In the genomic region with DNA sequence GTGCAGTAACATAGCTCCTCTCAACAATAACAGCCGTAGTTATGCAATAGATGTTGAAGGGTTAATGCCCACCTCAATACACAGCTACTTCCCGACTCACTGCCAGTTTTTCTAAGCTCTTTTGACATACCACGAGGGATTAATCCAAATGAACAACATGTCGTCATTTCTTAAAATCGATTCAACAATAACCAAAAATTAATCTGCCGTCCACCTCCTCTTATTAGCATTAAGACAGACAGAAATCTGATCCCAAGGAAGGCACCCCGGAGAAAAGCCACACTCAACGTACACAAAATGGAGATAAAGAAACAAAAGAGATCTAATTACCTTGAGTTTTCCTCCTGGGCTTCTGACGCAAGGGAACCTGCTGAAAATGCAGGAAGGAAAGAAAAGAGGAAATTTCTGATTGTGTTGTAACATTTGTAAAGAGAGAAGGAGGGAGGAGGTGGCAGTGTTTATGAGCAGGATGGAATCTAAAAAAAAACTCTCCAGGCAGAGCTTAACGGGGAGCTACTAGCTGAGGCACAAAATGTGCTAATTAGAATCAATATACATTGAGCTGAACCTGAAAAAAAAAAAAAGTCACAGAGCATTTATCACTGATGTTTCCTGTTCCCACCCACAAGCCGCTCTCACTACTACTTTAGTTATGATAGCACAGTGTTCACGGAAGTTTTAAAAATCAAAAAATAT, we compare ENCODE assay signal across 8 cellular contexts.
DNase-seq lines count a peak whose midpoint lies in the region; ATAC-seq and TF ChIP-seq lines count a peak whose summit lies in the region.

No MANE protein-coding gene starts in this region.

- no peak overlapping the region for H3K9ac ChIP-seq in IMR-90 (ENCODE audit: low read depth, low read length)

- no peak overlapping the region for H2BK20ac ChIP-seq in IMR-90 (ENCODE audit: low read depth, low read length)

- no peaks in the 10 kb centered on the region for H3K79me1 ChIP-seq in IMR-90 (ENCODE audit: low read depth in 1 of 2, low read length in 2 of 2)

- H3K9me3 ChIP-seq in IMR-90 (ENCODE audit: control insufficient read depth, insufficient read depth, low read length) (no peaks in the 10 kb centered on the region), OCI-LY7 (ENCODE audit: low read length) (no peaks in the 10 kb centered on the region)

- no peak overlapping the region for H3K56ac ChIP-seq in IMR-90 (ENCODE audit: extremely low read depth, insufficient read depth, low read length)

- H2AFZ ChIP-seq in IMR-90 (replicated peaks; ENCODE audit: low read length, poor library complexity) = no peak overlapping the region
- H2AFZ ChIP-seq in OCI-LY7 (ENCODE audit: low read length) = no peak overlapping the region

- no peaks in the 10 kb centered on the region for H3K9me2 ChIP-seq in OCI-LY7 (ENCODE audit: insufficient read depth, low read length)

- H3K27ac ChIP-seq in IMR-90 (ENCODE audit: insufficient read depth, low read length) (no peak overlapping the region), OCI-LY7 (ENCODE audit: low read depth, low read length, poor library complexity, severe bottlenecking) (no peak overlapping the region)

- no peak overlapping the region for H2AK9ac ChIP-seq in IMR-90 (replicated peaks; ENCODE audit: low read depth, low read length, poor library complexity)

- no peaks in the 10 kb centered on the region for H3K9me3 Mint-ChIP-seq in activated naive CD8-positive, alpha-beta T cell (ENCODE audit: low read depth)
- H3K9me3 Mint-ChIP-seq in naive thymus-derived CD8-positive, alpha-beta T cell = peaks cover 0 to 12% (median 0%) of the 10 kb centered on the region in 9 donors

- H4K20me1 ChIP-seq in IMR-90 (ENCODE audit: insufficient read depth, low read length) (no peaks in the 10 kb centered on the region), OCI-LY7 (ENCODE audit: insufficient read depth, low read length) (no peaks in the 10 kb centered on the region)

- H3K79me2 ChIP-seq in OCI-LY7 (ENCODE audit: insufficient read depth, low read depth, low read length) = no peaks in the 10 kb centered on the region

- TF ChIP-seq CTCF in IMR-90 (conservative IDR thresholded peaks at IDR 0.05; ENCODE audit: low read depth, low read length) = no peak
- no peak for TF ChIP-seq CTCF in OCI-LY7 (conservative IDR thresholded peaks at IDR 0.05; ENCODE audit: low read length)

- H3K4ac ChIP-seq in IMR-90 (ENCODE audit: low read depth, low read length) = no peak overlapping the region

- H3K4me3 ChIP-seq in IMR-90 (ENCODE audit: insufficient read depth, low read depth, low read length) (no peak overlapping the region), OCI-LY7 (ENCODE audit: low read depth, low read length, poor library complexity, severe bottlenecking) (no peak overlapping the region)

- in situ Hi-C loops in IMR-90 (cut with MboI; ENCODE audit: low sequenced_read_pairs) = no loop called here

- intact Hi-C loops in IMR-90 (cut with micrococcal nuclease) (no loop called here), OCI-LY7 (cut with micrococcal nuclease; ENCODE audit: unreplicated experiment) (no loop called here), Right ventricle myocardium inferior (cut with DNase I) (no loop called here)

- dilution Hi-C loops in IMR-90 (cut with HindIII; ENCODE audit: low sequenced_read_pairs, unreplicated experiment) = no loop called here

- no peak overlapping the region for H2AK5ac ChIP-seq in IMR-90 (ENCODE audit: low read depth, low read length)

- no peak overlapping the region for H4K8ac ChIP-seq in IMR-90 (ENCODE audit: low read depth in 2 of 2, low read length in 2 of 2)

- H3K23ac ChIP-seq in IMR-90 (ENCODE audit: low read depth, low read length) = no peak overlapping the region

- H3K4me1 ChIP-seq in IMR-90 (ENCODE audit: control insufficient read depth, insufficient read depth, low read length) (no peaks in the 10 kb centered on the region), OCI-LY7 (ENCODE audit: insufficient read depth, low read length, poor library complexity, severe bottlenecking) (peaks cover 6% of the 10 kb centered on the region)

- no peak for DNase-seq in IMR-90
- DNase-seq in naive thymus-derived CD8-positive, alpha-beta T cell = peak in 5 of 10 donors; percentile 15 to 63 (median 54)
- DNase-seq in A172 (ENCODE audit: low spot score) = no peak
- no peak for DNase-seq in OCI-LY7 (ENCODE audit: low spot score)
- DNase-seq in Right ventricle myocardium inferior (ENCODE audit: missing footprints) = no peak

- TF ChIP-seq POLR2A in IMR-90 (IDR thresholded peaks at IDR 0.05; ENCODE audit: low read depth, low read length) = no peak

- no peak for TF ChIP-seq RAD21 in IMR-90 (IDR thresholded peaks at IDR 0.05; ENCODE audit: low read length)

- no peaks in the 10 kb centered on the region; the same call in 1 of the 2 replicates for H3K27me3 ChIP-seq in IMR-90 (ENCODE audit: control insufficient read depth, insufficient read depth, low read length)

- H3K4me3 Mint-ChIP-seq in activated naive CD8-positive, alpha-beta T cell = peak overlapping the region; percentile 97
- H3K4me3 Mint-ChIP-seq in naive thymus-derived CD8-positive, alpha-beta T cell = peak overlapping the region; percentile 91 to 99 (median 96)

- no TSS peak for BruUV-seq in IMR-90 (replicated peaks; lab: Mats Ljungman, UMichigan)
- no TSS peak for BruUV-seq in OCI-LY7 (replicated peaks; lab: Mats Ljungman, UMichigan)

- H3K4me1 Mint-ChIP-seq in activated naive CD8-positive, alpha-beta T cell (ENCODE audit: low read depth) = peaks cover 93% of the 10 kb centered on the region
- H3K4me1 Mint-ChIP-seq in naive thymus-derived CD8-positive, alpha-beta T cell = peaks cover 41 to 87% (median 77%) of the 10 kb centered on the region in 4 donors

- no peak overlapping the region for H4K91ac ChIP-seq in IMR-90 (ENCODE audit: insufficient read depth, low read depth, low read length)

- no peak overlapping the region for H3K14ac ChIP-seq in IMR-90 (replicated peaks; ENCODE audit: low read depth, low read length)

- H3K27me3 Mint-ChIP-seq in activated naive CD8-positive, alpha-beta T cell = no peaks in the 10 kb centered on the region
- no peaks in the 10 kb centered on the region for H3K27me3 Mint-ChIP-seq in naive thymus-derived CD8-positive, alpha-beta T cell

- H3K36me3 ChIP-seq in IMR-90 (ENCODE audit: control insufficient read depth, insufficient read depth, low read length) (no peaks in the 10 kb centered on the region), OCI-LY7 (ENCODE audit: insufficient read depth, low read length) (no peaks in the 10 kb centered on the region)

- no peak overlapping the region for H3K4me2 ChIP-seq in IMR-90 (ENCODE audit: low read depth, low read length)
- H3K4me2 ChIP-seq in OCI-LY7 (ENCODE audit: low read length) = no peak overlapping the region

- no peak overlapping the region for H3K18ac ChIP-seq in IMR-90 (ENCODE audit: low read depth, low read length)

- H2BK15ac ChIP-seq in IMR-90 (ENCODE audit: low read depth, low read length) = no peak overlapping the region

- H3K9me1 ChIP-seq in IMR-90 (ENCODE audit: insufficient read depth, low read length) = no peaks in the 10 kb centered on the region

- 20% methylated on average over 3 of the region's 12 CpGs; no CpG with 5 or more reads in 1 of the 2 experiments for WGBS in IMR-90 (ENCODE audit: extremely low coverage in 2 of 2, insufficient read length in 1 of 2), 2 experiments

- H2BK5ac ChIP-seq in IMR-90 (ENCODE audit: low read depth, low read length, poor library complexity, severe bottlenecking) = no peak overlapping the region

- POLR2A ChIA-PET in IMR-90 (lab: Charles Lee; ENCODE audit: unreplicated experiment) (no interaction called here), OCI-LY7 (lab: Charles Lee) (interaction anchor here (0.6 to 0.8 kb wide), 4 partner anchors 13 to 275 kb away, joined by 3 to 4 read pairs (median 4); no protein-coding TSS in a partner anchor)
- POLR2A ChIA-PET in naive thymus-derived CD8-positive, alpha-beta T cell (lab: Charles Lee) = interaction anchor here (0.6 to 3.6 kb wide), 13 partner anchors 10 to 77 kb away, joined by 3 to 18 read pairs (median 4); no protein-coding TSS in a partner anchor

- H2BK120ac ChIP-seq in IMR-90 (ENCODE audit: low read depth, low read length) = no peak overlapping the region

- CTCF ChIA-PET in IMR-90 (lab: Yijun Ruan, JAX) (interaction anchor here (0.6 to 1.5 kb wide), 2 partner anchors 95 to 123 kb away, joined by 3 to 4 read pairs; no protein-coding TSS in a partner anchor), OCI-LY7 (lab: Charles Lee; ENCODE audit: unreplicated experiment) (no interaction called here)

- peaks cover 13% of the 10 kb centered on the region for H3K36me3 Mint-ChIP-seq in activated naive CD8-positive, alpha-beta T cell
- H3K36me3 Mint-ChIP-seq in naive thymus-derived CD8-positive, alpha-beta T cell = peaks cover 28 to 32% (median 30%) of the 10 kb centered on the region in 3 donors

- H4K5ac ChIP-seq in IMR-90 (ENCODE audit: low read depth, low read length) = no peak overlapping the region

- ATAC-seq in GM18498 (IDR thresholded peaks at IDR 0.05; ENCODE audit: unreplicated experiment) (peak; percentile 39), GM21528 (IDR thresholded peaks at IDR 0.05; ENCODE audit: low FRiP score, unreplicated experiment) (peak; percentile 41), IMR-90 (ENCODE audit: low read depth) (no peak), Right ventricle myocardium inferior (no peak)
- peak; percentile 48 to 50 for ATAC-seq in naive thymus-derived CD8-positive, alpha-beta T cell

- H3K27ac Mint-ChIP-seq in activated naive CD8-positive, alpha-beta T cell = peak overlapping the region; percentile 98
- peak overlapping the region; percentile 92 to 99 (median 96) for H3K27ac Mint-ChIP-seq in naive thymus-derived CD8-positive, alpha-beta T cell

TF ChIP-seq in IMR-90, 13 proteins besides CTCF, POLR2A, EP300 and RAD21 (continues in another document):
- TF ChIP-seq CHD1 (IDR thresholded peaks at IDR 0.05; ENCODE audit: low read depth, low read length) = no peak
- no peak for TF ChIP-seq MAZ (IDR thresholded peaks at IDR 0.05; ENCODE audit: borderline replicate concordance, low read depth, low read length)
- TF ChIP-seq SMC3 (IDR thresholded peaks at IDR 0.05; ENCODE audit: low read depth, low read length) = no peak
- no peak for TF ChIP-seq RFX5 (IDR thresholded peaks at IDR 0.05; ENCODE audit: low read depth, low read length)
- TF ChIP-seq CEBPB (IDR thresholded peaks at IDR 0.05; ENCODE audit: low read depth, low read length) = peak; percentile 20; the same call in 1 of the 2 replicates
- TF ChIP-seq RCOR1 (IDR thresholded peaks at IDR 0.05; ENCODE audit: insufficient replicate concordance, low read length) = no peak
- TF ChIP-seq, protein P1, sequence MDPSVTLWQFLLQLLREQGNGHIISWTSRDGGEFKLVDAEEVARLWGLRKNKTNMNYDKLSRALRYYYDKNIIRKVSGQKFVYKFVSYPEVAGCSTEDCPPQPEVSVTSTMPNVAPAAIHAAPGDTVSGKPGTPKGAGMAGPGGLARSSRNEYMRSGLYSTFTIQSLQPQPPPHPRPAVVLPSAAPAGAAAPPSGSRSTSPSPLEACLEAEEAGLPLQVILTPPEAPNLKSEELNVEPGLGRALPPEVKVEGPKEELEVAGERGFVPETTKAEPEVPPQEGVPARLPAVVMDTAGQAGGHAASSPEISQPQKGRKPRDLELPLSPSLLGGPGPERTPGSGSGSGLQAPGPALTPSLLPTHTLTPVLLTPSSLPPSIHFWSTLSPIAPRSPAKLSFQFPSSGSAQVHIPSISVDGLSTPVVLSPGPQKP (IDR thresholded peaks at IDR 0.05; ENCODE audit: borderline replicate concordance, low read depth, low read length) = no peak
- no peak for TF ChIP-seq NFE2L2 (IDR thresholded peaks at IDR 0.05; ENCODE audit: low read depth, low read length)

Comparison
In these comparisons a context has a peak if more than half of its experiments do, and no peak if none do; other contexts are left out.
1. ATAC-seq: peak in GM18498 (single experiment), GM21528 (single experiment) and naive thymus-derived CD8-positive, alpha-beta T cell (2 of 2); none in IMR-90 (single experiment) and Right ventricle myocardium inferior (single experiment).